Comparison of ENCODE assay signal across 14 cellular contexts in the genomic region with DNA sequence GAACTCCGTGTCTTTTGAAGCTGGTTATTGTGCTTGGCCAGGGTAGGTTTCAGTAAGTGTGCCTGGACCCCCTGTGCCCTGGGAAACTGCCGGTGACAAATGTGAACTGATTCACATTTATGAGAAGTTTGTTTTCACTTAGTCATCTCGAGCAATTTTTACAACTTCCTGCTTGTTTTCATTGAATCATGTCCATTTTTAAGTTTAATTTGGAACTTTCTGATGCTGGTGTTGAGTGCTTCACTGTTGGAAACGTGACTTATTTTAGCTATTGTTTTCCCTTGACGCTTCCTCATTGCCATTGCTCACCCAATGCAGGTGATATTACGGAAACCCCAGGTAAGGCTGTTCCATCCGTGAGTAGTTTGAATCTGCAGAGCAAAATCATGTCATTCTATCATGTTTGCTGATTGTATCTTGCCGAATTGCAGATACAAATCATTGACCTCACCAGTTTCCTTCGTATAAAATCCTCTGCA.
A peak's percentile ranks its signal among the peaks of the same experiment; 100 is the strongest.
DNase-seq lines count a peak whose midpoint lies in the region; ATAC-seq lines count a peak whose summit lies in the region.
"Had no signal": no experiment of that assay in that cellular context is flagged by ENCODE, and none has a peak within 500 bp of the region (broad histone marks: within the 10 kb centered on the region; RNA-seq: fewer than 3 reads in every experiment).

No MANE protein-coding gene starts in this region.

- peak; percentile 42 for DNase-seq in AG20443 (ENCODE audit: low spot score)
- peak; percentile 57 for DNase-seq in HCEC 1CT
- DNase-seq in T-helper 17 cell: no peak
- DNase-seq in lung microvascular endothelial cell (ENCODE audit: low read depth in 2 of 2): peak; percentile 43 to 48
- DNase-seq in DMS 273 treated with DMSO at 0.1 percent for 48 hours (lab: John Stamatoyannopoulos, UW): no peak
- no peak for DNase-seq in MV-4-11 (lab: John Stamatoyannopoulos, UW)
- no peak for DNase-seq in stimulated activated CD4-positive, alpha-beta T cell treated with anti-CD3 and anti-CD28 coated beads, Interleukin-15, amount 100 ng/mL, for 24 hours
- DNase-seq: activated T-cell treated with anti-CD3 and anti-CD28 coated beads, Interleukin-2, amount 50 U/mL, for 4 hours; CD4-positive, alpha-beta memory T cell; colonic mucosa; hypothalamus; NCI-H446 had no signal

- peak overlapping the region; percentile 37 for H3K27ac Mint-ChIP-seq in T-helper 17 cell

- H3K27me3 Mint-ChIP-seq in T-helper 17 cell: peaks cover 21% of the 10 kb centered on the region
- H3K27me3 Mint-ChIP-seq: CD4-positive, alpha-beta memory T cell had no signal

- H3K9me3 ChIP-seq in T-helper 17 cell (ENCODE audit: control insufficient read depth, low read length, poor library complexity, severe bottlenecking): no peaks in the 10 kb centered on the region
- H3K9me3 ChIP-seq: colonic mucosa, esophagus muscularis mucosa had no signal

- peaks cover 8% of the 10 kb centered on the region for H3K4me1 Mint-ChIP-seq in T-helper 17 cell

- H3K4me3 Mint-ChIP-seq in T-helper 17 cell: no peak overlapping the region
- H3K4me3 Mint-ChIP-seq: activated T-cell treated with anti-CD3 and anti-CD28 coated beads, Interleukin-2, amount 50 U/mL, for 4 hours; CD4-positive, alpha-beta memory T cell had no signal

- no peaks in the 10 kb centered on the region for H3K36me3 Mint-ChIP-seq in T-helper 17 cell (ENCODE audit: low read depth)
- H3K36me3 Mint-ChIP-seq: CD4-positive, alpha-beta memory T cell had no signal

- ATAC-seq in T-helper 17 cell (no peak), HG02938 (IDR thresholded peaks at IDR 0.05; ENCODE audit: unreplicated experiment) (no peak)

Comparison
In these comparisons a context has a peak if more than half of its experiments do, and no peak if none do; other contexts are left out.
1. DNase-seq: peak in AG20443 (single experiment), HCEC 1CT (single experiment) and lung microvascular endothelial cell (2 of 2); none in T-helper 17 cell (0 of 3), DMS 273 treated with DMSO at 0.1 percent for 48 hours (single experiment), MV-4-11 (single experiment) and stimulated activated CD4-positive, alpha-beta T cell treated with anti-CD3 and anti-CD28 coated beads, Interleukin-15, amount 100 ng/mL, for 24 hours (single experiment).